23 cellular contexts compared by ENCODE assay signal in the genomic region with DNA sequence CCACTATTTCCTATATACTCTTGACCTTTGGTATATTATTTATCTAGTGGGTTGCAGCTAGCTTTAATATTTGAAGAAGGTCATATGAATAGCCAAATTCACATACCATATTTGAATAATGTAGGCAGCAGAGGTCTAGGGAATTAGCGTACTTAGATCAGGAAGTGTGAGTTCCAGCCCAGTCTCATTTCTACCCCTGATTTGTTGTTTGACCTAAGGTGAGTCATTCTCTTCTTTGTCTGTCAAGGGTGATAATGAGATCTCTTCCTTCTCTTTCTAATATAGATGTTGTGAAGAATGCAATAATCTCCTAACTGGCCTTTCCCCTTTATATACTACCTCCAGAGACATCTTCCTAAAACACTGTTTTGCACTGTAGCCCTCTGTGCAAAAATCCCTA. TPM values are rescaled to one million over a fixed set of nuclear protein-coding genes. Genes with fewer than 3 reads are reported as not detected.
DNase-seq lines count a peak whose midpoint lies in the region; FAIRE-seq and TF ChIP-seq lines count a peak whose summit lies in the region.
"Had no signal": no experiment of that assay in that cellular context is flagged by ENCODE, and none has a peak within 500 bp of the region (broad histone marks: within the 10 kb centered on the region; RNA-seq: fewer than 3 reads in every experiment).

No MANE protein-coding gene starts in this region.

- H3K4me3 ChIP-seq in bronchial epithelial cell (ENCODE audit: low read depth, low read length), result no peak overlapping the region
- H3K4me3 ChIP-seq: A549, BLaER1, GM23248 had no signal

- POLR2A ChIA-PET in activated CD4-positive, alpha-beta T cell treated with anti-CD3 and anti-CD28 coated beads, Interleukin-2, amount 10 ng/mL, durations not matched to agents 7 days and 5 days (lab: Charles Lee), result no interaction called here

- DNase-seq in DMS53 (lab: John Stamatoyannopoulos, UW), result peak; percentile 72
- DNase-seq in NCI-H526 (lab: John Stamatoyannopoulos, UW), result peak; percentile 66 to 84
- peak; percentile 64 for DNase-seq in bronchial epithelial cell (ENCODE audit: low read depth)
- peak; percentile 50 for DNase-seq in kidney tubule cell (ENCODE audit: low spot score)
- no peak for DNase-seq in activated CD4-positive, alpha-beta T cell treated with anti-CD3 and anti-CD28 coated beads, Interleukin-2, amount 10 ng/mL, durations not matched to agents 7 days and 5 days
- DNase-seq in NCI-H1436 (lab: John Stamatoyannopoulos, UW), result no peak
- no peak for DNase-seq in activated naive CD4-positive, alpha-beta T cell (lab: John Stamatoyannopoulos, UW)
- no peak for DNase-seq in COR-L47 (lab: John Stamatoyannopoulos, UW)
- DNase-seq: 8988T; CD4-positive, CD25-positive, alpha-beta regulatory T cell; CD8-positive, alpha-beta T cell; DMS 273 treated with DMSO at 0.1 percent for 48 hours; DND-41; GM23248; H7; HCEC 1CT had no signal

- no peaks in the 10 kb centered on the region for H3K27me3 ChIP-seq in bronchial epithelial cell (ENCODE audit: control insufficient read depth, insufficient read depth, low read length)
- H3K27me3 ChIP-seq: BLaER1 had no signal

- H3K36me3 ChIP-seq in bronchial epithelial cell (ENCODE audit: control insufficient read depth, insufficient read depth, low read length), result no peaks in the 10 kb centered on the region
- H3K36me3 ChIP-seq: BLaER1 had no signal

- no peak for FAIRE-seq in bronchial epithelial cell (lab: Jason Lieb, UNC)
- FAIRE-seq: A549, D721Med, G401.6, GM12892, H1 had no signal

- no peak overlapping the region for H3K4me3 Mint-ChIP-seq in activated CD4-positive, alpha-beta T cell treated with anti-CD3 and anti-CD28 coated beads, Interleukin-2, amount 10 ng/mL, durations not matched to agents 7 days and 5 days
- H3K4me3 Mint-ChIP-seq: B cell; CD4-positive, CD25-positive, alpha-beta regulatory T cell; CD8-positive, alpha-beta T cell had no signal

- H3K36me3 Mint-ChIP-seq in activated CD4-positive, alpha-beta T cell treated with anti-CD3 and anti-CD28 coated beads, Interleukin-2, amount 10 ng/mL, durations not matched to agents 7 days and 5 days (ENCODE audit: low read depth), result no peaks in the 10 kb centered on the region
- H3K36me3 Mint-ChIP-seq: CD4-positive, CD25-positive, alpha-beta regulatory T cell; CD8-positive, alpha-beta T cell had no signal

- H3K27me3 Mint-ChIP-seq in activated CD4-positive, alpha-beta T cell treated with anti-CD3 and anti-CD28 coated beads, Interleukin-2, amount 10 ng/mL, durations not matched to agents 7 days and 5 days, result peaks cover 11% of the 10 kb centered on the region
- H3K27me3 Mint-ChIP-seq: CD4-positive, CD25-positive, alpha-beta regulatory T cell had no signal

- H3K27ac Mint-ChIP-seq in activated CD4-positive, alpha-beta T cell treated with anti-CD3 and anti-CD28 coated beads, Interleukin-2, amount 10 ng/mL, durations not matched to agents 7 days and 5 days, result no peak overlapping the region
- H3K27ac Mint-ChIP-seq: B cell; CD8-positive, alpha-beta T cell had no signal

- no peaks in the 10 kb centered on the region for H3K9me3 Mint-ChIP-seq in activated CD4-positive, alpha-beta T cell treated with anti-CD3 and anti-CD28 coated beads, Interleukin-2, amount 10 ng/mL, durations not matched to agents 7 days and 5 days
- H3K9me3 Mint-ChIP-seq: CD8-positive, alpha-beta T cell had no signal

- H3K4me1 Mint-ChIP-seq in activated CD4-positive, alpha-beta T cell treated with anti-CD3 and anti-CD28 coated beads, Interleukin-2, amount 10 ng/mL, durations not matched to agents 7 days and 5 days, result no peaks in the 10 kb centered on the region
- H3K4me1 Mint-ChIP-seq: B cell; CD4-positive, CD25-positive, alpha-beta regulatory T cell had no signal

- CTCF ChIA-PET in activated CD4-positive, alpha-beta T cell treated with anti-CD3 and anti-CD28 coated beads, Interleukin-2, amount 10 ng/mL, durations not matched to agents 7 days and 5 days (lab: Charles Lee), result no interaction called here

- no peak for TF ChIP-seq CTCF in bronchial epithelial cell (IDR thresholded peaks at IDR 0.05; ENCODE audit: insufficient read depth, low read length, severe bottlenecking)

RNA-seq across cellular contexts. Expression of gene ZPLD1, which starts 36.6 kb away (rescaled TPM):
- total RNA-seq in bronchial epithelial cell, result 2.6 and 3.9 TPM in 2 replicates
- total RNA-seq in activated CD4-positive, alpha-beta T cell treated with anti-CD3 and anti-CD28 coated beads, Interleukin-2, amount 10 ng/mL, durations not matched to agents 7 days and 5 days, result not detected
- total RNA-seq: B cell; CD4-positive, CD25-positive, alpha-beta regulatory T cell; CD8-positive, alpha-beta T cell; H1; H7 had no signal

Comparison
In these comparisons a context has a peak if more than half of its experiments do, and no peak if none do; other contexts are left out.
1. DNase-seq: peak in DMS53 (single experiment), NCI-H526 (2 of 2), bronchial epithelial cell (single experiment) and kidney tubule cell (single experiment); none in activated CD4-positive, alpha-beta T cell treated with anti-CD3 and anti-CD28 coated beads, Interleukin-2, amount 10 ng/mL, durations not matched to agents 7 days and 5 days (single experiment), NCI-H1436 (single experiment), activated naive CD4-positive, alpha-beta T cell (0 of 4) and COR-L47 (single experiment).